Comparison of ENCODE assay signal across 18 cellular contexts in genomic region chr5:73709536-73710129, GRCh38.
DNase-seq lines count a peak whose midpoint lies in the region; ATAC-seq, FAIRE-seq and TF ChIP-seq lines count a peak whose summit lies in the region.
"Had no signal": no experiment of that assay in that cellular context is flagged by ENCODE, and none has a peak within 500 bp of the region (broad histone marks: within the 10 kb centered on the region; RNA-seq: fewer than 3 reads in every experiment).

No MANE protein-coding gene starts in this region.

- intact Hi-C loops in sciatic nerve (cut with DNase I) = no loop called here

- no peaks in the 10 kb centered on the region for H3K36me3 ChIP-seq in H1 (ENCODE audit: control insufficient read depth in 2 of 4, insufficient read depth in 4 of 4, low read length in 3 of 4)
- H3K36me3 ChIP-seq: BLaER1 treated with 17β-estradiol and CSF1 and Interleukin-3, amounts not matched to agents 10 nM and 100 nM; neutrophil had no signal

- no peak overlapping the region for H3K4me3 ChIP-seq in H1 (ENCODE audit: extremely low read depth in 1 of 4, insufficient read depth in 2 of 4, low read depth in 3 of 4, low read length in 4 of 4)
- H3K4me3 ChIP-seq: BLaER1 treated with 17β-estradiol and CSF1 and Interleukin-3, amounts not matched to agents 10 nM and 100 nM; testis had no signal

- H2BK12ac ChIP-seq in H1 (ENCODE audit: low read depth, low read length) = no peak overlapping the region

- CTCF ChIA-PET in H1 (lab: Charles Lee; ENCODE audit: partially characterized antibody) = interaction anchor here (0.7 to 1.6 kb wide), 5 partner anchors 16 to 119 kb away, joined by 3 to 5 read pairs (median 4); no protein-coding TSS in a partner anchor

- no peak overlapping the region for H4K91ac ChIP-seq in H1 (replicated peaks; ENCODE audit: insufficient read length, low read length)

- no peaks in the 10 kb centered on the region for H4K20me1 ChIP-seq in H1 (replicated peaks in 1 of 2; ENCODE audit: control insufficient read depth in 1 of 2, insufficient read depth in 2 of 2, low read length in 2 of 2)
- H4K20me1 ChIP-seq: BLaER1 treated with 17β-estradiol and CSF1 and Interleukin-3, amounts not matched to agents 10 nM and 100 nM had no signal

- no peak overlapping the region for H2BK20ac ChIP-seq in H1 (ENCODE audit: low read length)

- H3K18ac ChIP-seq in H1 (ENCODE audit: extremely low read depth, low read length) = no peak overlapping the region

- no peak overlapping the region for H2BK5ac ChIP-seq in H1 (ENCODE audit: low read depth, low read length)

- in situ Hi-C loops in SK-MEL-5 (cut with HindIII; ENCODE audit: low pct_unique_long_range_greater_than_20kb, low sequenced_read_pairs) = no loop called here

- no peak for ATAC-seq in sciatic nerve
- ATAC-seq: esophagus mucosa, left cardiac atrium had no signal

- H3K14ac ChIP-seq in H1 (ENCODE audit: insufficient read length) = no peak overlapping the region

- no peaks in the 10 kb centered on the region for H3K79me2 ChIP-seq in H1 (ENCODE audit: control insufficient read depth in 1 of 2, insufficient read depth in 2 of 2, low read length in 2 of 2)

- peaks cover 5% of the 10 kb centered on the region for H3K36me3 Mint-ChIP-seq in type B pancreatic cell

- H3K56ac ChIP-seq in H1 (replicated peaks; ENCODE audit: insufficient read length, low read depth, low read length) = no peak overlapping the region

- no peak overlapping the region for H3K23ac ChIP-seq in H1 (ENCODE audit: insufficient read length)

- no peaks in the 10 kb centered on the region for H3K79me1 ChIP-seq in H1 (ENCODE audit: low read depth, low read length)

- H3K4me3 Mint-ChIP-seq in type B pancreatic cell = no peak overlapping the region

- no peak overlapping the region for H2AFZ ChIP-seq in H1 (ENCODE audit: low read length)

- no peak overlapping the region for H3K9ac ChIP-seq in H1 (replicated peaks in 1 of 4; ENCODE audit: extremely low read depth in 1 of 4, low read depth in 3 of 4, low read length in 3 of 4)
- H3K9ac ChIP-seq: BLaER1 treated with 17β-estradiol and CSF1 and Interleukin-3, amounts not matched to agents 10 nM and 100 nM had no signal

- DNase-seq in HS-5 (ENCODE audit: low read depth) = peak; percentile 36
- peak; percentile 8 for DNase-seq in SK-MEL-5 (ENCODE audit: low read depth, low spot score)
- no peak for DNase-seq in H1 (ENCODE audit: low read depth in 1 of 2, low spot score in 2 of 2)
- DNase-seq in renal cortical epithelial cell (ENCODE audit: low read depth) = peak; percentile 45
- no peak for DNase-seq in hypothalamus (lab: John Stamatoyannopoulos, UW)
- no peak for DNase-seq in type B pancreatic cell (ENCODE audit: extremely low spot score, unreplicated experiment)
- DNase-seq in sciatic nerve (ENCODE audit: low spot score) = no peak
- DNase-seq: activated gamma-delta T cell treated with Interleukin-2 at 50 U/mL for 16 hours; aorta; DMS 273 treated with DMSO at 0.1 percent for 48 hours; left cardiac atrium; NCI-H1105; stimulated activated CD4-positive, alpha-beta T cell treated with anti-CD3 and anti-CD28 coated beads, Interleukin-2, amount 100 ng/mL, for 48 hours; stimulated activated CD8-positive, alpha-beta memory T cell treated with anti-CD3 and anti-CD28 coated beads, Interleukin-4, amount 100 ng/mL, for 48 hours; testis had no signal

- H3K27ac Mint-ChIP-seq in type B pancreatic cell = no peak overlapping the region

- no peak overlapping the region for H4K8ac ChIP-seq in H1 (ENCODE audit: extremely low read depth, insufficient read depth, low read length)

- no peak overlapping the region for H3K27ac ChIP-seq in H1 (ENCODE audit: low read depth, low read length)
- H3K27ac ChIP-seq: BLaER1 treated with 17β-estradiol and CSF1 and Interleukin-3, amounts not matched to agents 10 nM and 100 nM; neutrophil; testis had no signal

- POLR2A ChIA-PET in H1 (lab: Charles Lee; ENCODE audit: partially characterized antibody) = no interaction called here

- peaks cover 2 to 4% of the 10 kb centered on the region in 2 experiments; a peak in 2 of 4 replicates for H3K9me3 ChIP-seq in H1 (ENCODE audit: insufficient read depth in 2 of 2, low read depth in 1 of 2, low read length in 1 of 2)
- H3K9me3 ChIP-seq: neutrophil, testis had no signal

- no peak for FAIRE-seq in H1 (lab: Jason Lieb, UNC)

- H3K9me3 Mint-ChIP-seq in type B pancreatic cell = no peaks in the 10 kb centered on the region

- H4K5ac ChIP-seq in H1 (ENCODE audit: insufficient read length, low read depth, low read length) = no peak overlapping the region

- 89% methylated on average over 5 of the region's 5 CpGs; no CpG with 5 or more reads in 1 of the 2 experiments for WGBS in H1 (ENCODE audit: extremely low coverage in 1 of 2, insufficient coverage in 1 of 2, insufficient read length in 1 of 2, insufficient replicate concordance in 2 of 2, low coverage in 1 of 2, low lambda C conversion rate in 2 of 2, missing lambda C conversion rate in 1 of 2), 2 experiments

- H2BK120ac ChIP-seq in H1 (replicated peaks; ENCODE audit: low read depth, low read length) = no peak overlapping the region

- H3K4ac ChIP-seq in H1 (replicated peaks; ENCODE audit: insufficient read length, low read depth, low read length) = no peak overlapping the region

- H3K4me1 ChIP-seq in H1 (replicated peaks in 1 of 4; ENCODE audit: control insufficient read depth in 3 of 4, insufficient read depth in 4 of 4, low read length in 3 of 4) = no peaks in the 10 kb centered on the region
- H3K4me1 ChIP-seq: BLaER1 treated with 17β-estradiol and CSF1 and Interleukin-3, amounts not matched to agents 10 nM and 100 nM; testis had no signal

- no peak for TF ChIP-seq POLR2A in H1 (IDR thresholded peaks at IDR 0.05; ENCODE audit: control extremely low read depth in 1 of 2, low read depth in 2 of 2, low read length in 2 of 2)

- no peak for TF ChIP-seq EP300 in H1 (IDR thresholded peaks at IDR 0.05; ENCODE audit: borderline replicate concordance in 1 of 2, low read depth in 2 of 2, low read length in 2 of 2)

- H2BK15ac ChIP-seq in H1 (ENCODE audit: low read length) = no peak overlapping the region

- TF ChIP-seq RAD21 in H1 (IDR thresholded peaks at IDR 0.05 in 1 of 2, conservative IDR thresholded peaks at IDR 0.05 in 1 of 2; ENCODE audit: low read depth in 2 of 2, low read length in 2 of 2) = no peak

- H3K4me2 ChIP-seq in H1 (ENCODE audit: insufficient read depth in 1 of 2, low read depth in 2 of 2, low read length in 2 of 2) = no peak overlapping the region
- H3K4me2 ChIP-seq: BLaER1 treated with 17β-estradiol and CSF1 and Interleukin-3, amounts not matched to agents 10 nM and 100 nM had no signal

- no peak overlapping the region for H2AK5ac ChIP-seq in H1 (ENCODE audit: low read depth, low read length)

- H3K23me2 ChIP-seq in H1 (ENCODE audit: low read depth, low read length) = no peaks in the 10 kb centered on the region; the same call in 1 of the 2 replicates

- H3K27me3 ChIP-seq in H1 (replicated peaks in 1 of 4; ENCODE audit: control insufficient read depth in 3 of 4, extremely low read depth in 1 of 4, insufficient read depth in 3 of 4, low read length in 3 of 4) = no peaks in the 10 kb centered on the region
- H3K27me3 ChIP-seq: BLaER1 treated with 17β-estradiol and CSF1 and Interleukin-3, amounts not matched to agents 10 nM and 100 nM; neutrophil; testis had no signal

- H3K4me1 Mint-ChIP-seq in type B pancreatic cell (ENCODE audit: unreplicated experiment) = no peaks in the 10 kb centered on the region

- TF ChIP-seq CTCF in H1 (IDR thresholded peaks at IDR 0.05; ENCODE audit: control extremely low read depth in 1 of 3, insufficient read depth in 1 of 3, low read depth in 1 of 3, low read length in 3 of 3) (no peak), type B pancreatic cell (conservative IDR thresholded peaks at IDR 0.05) (no peak)

- no peaks in the 10 kb centered on the region for H3K27me3 Mint-ChIP-seq in type B pancreatic cell

TF ChIP-seq in H1, 55 proteins besides CTCF, POLR2A, EP300 and RAD21:
- TF ChIP-seq MAFK (IDR thresholded peaks at IDR 0.05; ENCODE audit: low read depth, low read length) = no peak
- TF ChIP-seq KDM1A (IDR thresholded peaks at IDR 0.05; ENCODE audit: borderline replicate concordance, low read length) = peak; percentile 46; the same call in 1 of the 2 replicates

Comparison
In these comparisons a context has a peak if more than half of its experiments do, and no peak if none do; other contexts are left out.
1. DNase-seq: peak in HS-5 (single experiment), SK-MEL-5 (single experiment) and renal cortical epithelial cell (single experiment); none in H1 (0 of 2), hypothalamus (0 of 51), type B pancreatic cell (single experiment) and sciatic nerve (single experiment).